In genomic region chr1:161267332-161267731, GRCh38 we compare ENCODE assay signal across 1 cellular context.
TF ChIP-seq lines count a peak whose summit lies in the region.

No MANE protein-coding gene starts in this region.

TF ChIP-seq in WTC11, 78 proteins besides CTCF, POLR2A, EP300 and RAD21 (continued from another document):
- TF ChIP-seq ZNF281 (CRISPR knock-in tag; IDR thresholded peaks at IDR 0.05) (no peak), MYBL2 (CRISPR knock-in tag; IDR thresholded peaks at IDR 0.05) (no peak), ZNF512 (CRISPR knock-in tag; IDR thresholded peaks at IDR 0.05; ENCODE audit: borderline replicate concordance) (no peak), GABPB1 (CRISPR knock-in tag; IDR thresholded peaks at IDR 0.05) (no peak), ERG (CRISPR knock-in tag; IDR thresholded peaks at IDR 0.05) (no peak), GTF2I (CRISPR knock-in tag; conservative IDR thresholded peaks at IDR 0.05) (no peak), KAT7 (CRISPR knock-in tag; IDR thresholded peaks at IDR 0.05; ENCODE audit: borderline replicate concordance) (no peak), RORB (CRISPR knock-in tag; IDR thresholded peaks at IDR 0.05) (no peak), USF2 (CRISPR knock-in tag; IDR thresholded peaks at IDR 0.05) (no peak), ZBTB43 (CRISPR knock-in tag; IDR thresholded peaks at IDR 0.05) (no peak), ZNF138 (CRISPR knock-in tag; conservative IDR thresholded peaks at IDR 0.05) (no peak), TEAD1 (CRISPR knock-in tag; IDR thresholded peaks at IDR 0.05) (no peak), ZNF219 (CRISPR knock-in tag; IDR thresholded peaks at IDR 0.05; ENCODE audit: borderline replicate concordance) (no peak), NFE2L1 (CRISPR knock-in tag; IDR thresholded peaks at IDR 0.05) (no peak), E2F1 (CRISPR knock-in tag; IDR thresholded peaks at IDR 0.05) (no peak), SMAD3 (CRISPR knock-in tag; IDR thresholded peaks at IDR 0.05; ENCODE audit: borderline replicate concordance) (no peak)
TF ChIP-seq in WTC11: peak in this region for 0.
